In the genomic region with DNA sequence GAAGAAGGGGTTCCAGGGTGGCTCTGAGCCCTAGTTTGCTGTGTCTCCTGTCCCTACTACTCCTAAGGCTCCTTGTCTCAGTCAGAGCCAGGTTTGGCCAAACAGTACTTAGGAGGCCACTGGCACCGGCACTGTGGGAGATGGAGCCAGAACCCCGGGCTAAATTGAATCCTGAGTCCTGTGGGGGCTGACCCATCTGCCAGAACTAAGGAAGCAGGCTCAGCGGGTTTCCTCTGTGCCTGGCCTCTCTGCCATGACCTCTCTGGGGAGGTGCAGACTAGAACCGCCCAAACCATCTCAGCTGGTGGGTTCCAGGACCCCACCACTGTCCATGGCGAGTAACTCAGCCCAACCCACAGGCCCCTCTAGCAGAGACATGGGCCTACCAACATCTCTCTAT, we compare ENCODE assay signal across 23 cellular contexts. TPM values are rescaled to one million over a fixed set of nuclear protein-coding genes. Genes with fewer than 3 reads are reported as not detected.
A peak's percentile ranks its signal among the peaks of the same experiment; 100 is the strongest.
DNase-seq lines count a peak whose midpoint lies in the region; ATAC-seq and TF ChIP-seq lines count a peak whose summit lies in the region.
"Had no signal": no experiment of that assay in that cellular context is flagged by ENCODE, and none has a peak within 500 bp of the region (broad histone marks: within the 10 kb centered on the region; RNA-seq: fewer than 3 reads in every experiment).

No MANE protein-coding gene starts in this region.

- no peak for TF ChIP-seq POLR2A in esophagus squamous epithelium (IDR thresholded peaks at IDR 0.05)
- no peak for TF ChIP-seq POLR2A in sigmoid colon (IDR thresholded peaks at IDR 0.05)
- no peak for TF ChIP-seq POLR2A in adrenal gland (IDR thresholded peaks at IDR 0.05)

- TF ChIP-seq CTCF in AG04450 (IDR thresholded peaks at IDR 0.05; ENCODE audit: low read depth, low read length) (no peak), RWPE1 (conservative IDR thresholded peaks at IDR 0.05; ENCODE audit: low read depth) (no peak), esophagus squamous epithelium (IDR thresholded peaks at IDR 0.05) (no peak), sigmoid colon (IDR thresholded peaks at IDR 0.05) (no peak), adrenal gland (IDR thresholded peaks at IDR 0.05) (no peak)

- H3K27me3 ChIP-seq in AG04450 (ENCODE audit: control insufficient read depth, insufficient read depth, low read length) (no peaks in the 10 kb centered on the region), esophagus squamous epithelium (no peaks in the 10 kb centered on the region), sigmoid colon (no peaks in the 10 kb centered on the region), adrenal gland (no peaks in the 10 kb centered on the region)
- H3K27me3 ChIP-seq: ovary, right atrium auricular region, upper lobe of left lung had no signal

- no peak for TF ChIP-seq EP300 in sigmoid colon (IDR thresholded peaks at IDR 0.05)

- POLR2A ChIA-PET in AG04450 (lab: Yijun Ruan, JAX) (interaction anchor here (0.6 kb wide), 1 partner anchor 89 kb away, joined by 5 read pairs; no protein-coding TSS in a partner anchor), RWPE1 (lab: Yijun Ruan, JAX; ENCODE audit: low non-redundant PET) (no interaction called here)

- peak overlapping the region; percentile 68 for H3K27ac ChIP-seq in AG04450 (ENCODE audit: low read depth, low read length)
- peak overlapping the region; percentile 99 for H3K27ac ChIP-seq in RWPE1
- peak overlapping the region; percentile 11 to 97 (median 74) for H3K27ac ChIP-seq in esophagus squamous epithelium
- peak overlapping the region; percentile 98 to 100 (median 100) for H3K27ac ChIP-seq in sigmoid colon
- H3K27ac ChIP-seq in adrenal gland = no peak overlapping the region
- H3K27ac ChIP-seq: ovary, right atrium auricular region had no signal

- H3K4me1 ChIP-seq in esophagus squamous epithelium (peaks cover 35 to 100% (median 68%) of the 10 kb centered on the region in 3 donors), sigmoid colon (peaks cover 0 to 91% (median 87%) of the 10 kb centered on the region in 4 donors), adrenal gland (replicated peaks in 1 of 2) (peaks cover 13 to 55% of the 10 kb centered on the region in 2 donors)

- ATAC-seq in GM18867 (IDR thresholded peaks at IDR 0.05; ENCODE audit: unreplicated experiment) = no peak
- ATAC-seq: left cardiac atrium; stimulated activated naive CD8-positive, alpha-beta T cell treated with anti-CD3 and anti-CD28 coated beads, Interleukin-15, amount 100 ng/mL, for 72 hours had no signal

- H3K36me3 ChIP-seq in esophagus squamous epithelium = peaks cover 0 to 31% (median 4%) of the 10 kb centered on the region in 3 donors
- H3K36me3 ChIP-seq in sigmoid colon = peaks cover 3 to 35% (median 21%) of the 10 kb centered on the region in 4 donors
- peaks cover 0 to 12% of the 10 kb centered on the region in 2 donors for H3K36me3 ChIP-seq in adrenal gland (replicated peaks in 1 of 2)
- H3K36me3 ChIP-seq: ovary had no signal

- 80% methylated on average over 2 of the region's 5 CpGs; no CpG with 5 or more reads in 1 of the 2 donors for WGBS in esophagus squamous epithelium, 2 donors
- WGBS in sigmoid colon, 2 donors = 93 to 97% methylated on average over 5 of the region's 5 CpGs
- 91 to 97% (median 94%) methylated on average over 3 to 5 of the region's 5 CpGs; no CpG with 5 or more reads in 1 of the 4 donors for WGBS in adrenal gland, 4 donors

- CTCF ChIA-PET in AG04450 (lab: Charles Lee) = no interaction called here
- CTCF ChIA-PET in RWPE1 (lab: Yijun Ruan, JAX) = no interaction called here

- DNase-seq in AG04450 (ENCODE audit: low read depth, low spot score) = no peak
- no peak for DNase-seq in RWPE1 (ENCODE audit: low spot score)
- no peak for DNase-seq in esophagus squamous epithelium (lab: John Stamatoyannopoulos, UW)
- DNase-seq in sigmoid colon = peak; percentile 64
- DNase-seq in adrenal gland = no peak
- DNase-seq in NCI-H345 (lab: John Stamatoyannopoulos, UW) = no peak
- DNase-seq in hypothalamus (lab: John Stamatoyannopoulos, UW) = no peak
- DNase-seq: activated CD4-positive, alpha-beta T cell treated with anti-CD3 and anti-CD28 coated beads, Interleukin-2, amount 10 ng/mL, durations not matched to agents 24 days and 14 days; activated naive CD4-positive, alpha-beta T cell; activated T-cell treated with anti-CD3 and anti-CD28 coated beads, Interleukin-2, amount 50 U/mL, for 48 hours; central memory CD4-positive, alpha-beta T cell; Kasumi-1; left cardiac atrium; naive B cell; NCI-H1048; NCI-H187; NCI-H226; NCI-H748 treated with DMSO at 0.1 percent for 48 hours; stimulated activated naive CD8-positive, alpha-beta T cell treated with anti-CD3 and anti-CD28 coated beads, Interleukin-15, amount 100 ng/mL, for 72 hours; upper lobe of left lung had no signal

- peak overlapping the region; percentile 20 for H3K4me3 ChIP-seq in AG04450 (ENCODE audit: low read depth, low read length)
- H3K4me3 ChIP-seq in esophagus squamous epithelium = no peak overlapping the region
- peak overlapping the region in 1 of 4 donors; percentile 22 for H3K4me3 ChIP-seq in sigmoid colon
- no peak overlapping the region for H3K4me3 ChIP-seq in adrenal gland
- H3K4me3 ChIP-seq: ovary, right atrium auricular region, upper lobe of left lung had no signal

- intact Hi-C loops in esophagus squamous epithelium (cut with DNase I) (no loop called here), sigmoid colon (cut with DNase I) (loop anchor here (2.0 kb wide), 1 partner anchor 63 kb away; no protein-coding TSS in a partner anchor), adrenal gland (cut with DNase I) (loop anchor here (10.0 kb wide), 3 partner anchors 59 to 131 kb away; no protein-coding TSS in a partner anchor)

- no peaks in the 10 kb centered on the region; the same call in 1 of the 2 replicates for H3K9me3 ChIP-seq in AG04450 (ENCODE audit: control insufficient read depth, insufficient read depth, low read length)
- no peaks in the 10 kb centered on the region for H3K9me3 ChIP-seq in esophagus squamous epithelium
- H3K9me3 ChIP-seq in sigmoid colon = no peaks in the 10 kb centered on the region
- H3K9me3 ChIP-seq in adrenal gland (replicated peaks in 1 of 3) = no peaks in the 10 kb centered on the region
- H3K9me3 ChIP-seq: ovary, right atrium auricular region, upper lobe of left lung had no signal

RNA-seq across cellular contexts. Expression of gene ACTN1, which starts 5.5 kb away (rescaled TPM):
- polyA plus RNA-seq in AG04450 (2011; rRNA removed) (641 and 751 TPM in 2 replicates), sigmoid colon (10 to 100 TPM; 20.1 to 98.1 (median 24.0) TPM), adrenal gland (10 to 100 TPM; 50.5 to 61.3 (median 55.7) TPM)
- polyA minus RNA-seq in AG04450 (2011; rRNA and poly(A)+ RNA removed) = 1,243 and 1,580 TPM in 2 replicates
- total RNA-seq in esophagus squamous epithelium (100 to 1,000 TPM; 118 to 145 (median 131) TPM), sigmoid colon (1,000 to 10,000 TPM in 1 of 4 donors, 100 to 1,000 TPM in 3; 372 to 1,069 (median 688) TPM), adrenal gland (100 to 1,000 TPM in 4 of 8 donors, 10 to 100 TPM in 4; 67.0 to 180 (median 98.9) TPM)

Comparison
In these comparisons a context has a peak if more than half of its experiments do, and no peak if none do; other contexts are left out.
1. H3K27ac ChIP-seq: peak in AG04450 (single experiment), RWPE1 (single experiment), esophagus squamous epithelium (4 of 4) and sigmoid colon (4 of 4); none in adrenal gland (0 of 5).